In genomic region chr20:13567663-13568062, GRCh38 we compare ENCODE assay signal across 15 cellular contexts.
"Had no signal": no experiment of that assay in that cellular context is flagged by ENCODE, and none has a peak within 500 bp of the region (broad histone marks: within the 10 kb centered on the region; RNA-seq: fewer than 3 reads in every experiment).

No MANE protein-coding gene starts in this region.

- DNase-seq: activated CD4-positive, alpha-beta T cell treated with anti-CD3 and anti-CD28 coated beads, Interleukin-2, amount 50 U/mL, for 1 hour; activated T-cell treated with anti-CD3 and anti-CD28 coated beads for 4 hours; amygdala; cerebellar nuclear complex; dermis blood vessel endothelial cell; foreskin fibroblast; left lung; mesendoderm; occipital lobe; sigmoid colon; stimulated activated CD4-positive, alpha-beta T cell treated with anti-CD3 and anti-CD28 coated beads, Interleukin-2, amount 100 ng/mL, for 24 hours; stimulated activated naive B cell treated with anti-CD40 and anti-IgM and Interleukin-4, amounts not matched to agents 10 μg/mL and 1 μg/mL and 100 μg/mL, for 72 hours; T-helper 1 cell; trophoblast cell had no signal

- H3K4me3 ChIP-seq: heart left ventricle, left lung, sigmoid colon had no signal

- H3K27ac ChIP-seq: heart left ventricle, left lung, sigmoid colon had no signal

- ATAC-seq: left lung; stimulated activated naive B cell treated with anti-CD40 and anti-IgM and Interleukin-4, amounts not matched to agents 10 μg/mL and 1 μg/mL and 100 μg/mL, for 72 hours had no signal

- H3K9me3 ChIP-seq: left lung, sigmoid colon had no signal

- H3K36me3 ChIP-seq: sigmoid colon had no signal

- H3K4me1 ChIP-seq: left lung, sigmoid colon had no signal

- H3K27me3 ChIP-seq: heart left ventricle, left lung, sigmoid colon had no signal
